17 cellular contexts compared by ENCODE assay signal in the genomic region with DNA sequence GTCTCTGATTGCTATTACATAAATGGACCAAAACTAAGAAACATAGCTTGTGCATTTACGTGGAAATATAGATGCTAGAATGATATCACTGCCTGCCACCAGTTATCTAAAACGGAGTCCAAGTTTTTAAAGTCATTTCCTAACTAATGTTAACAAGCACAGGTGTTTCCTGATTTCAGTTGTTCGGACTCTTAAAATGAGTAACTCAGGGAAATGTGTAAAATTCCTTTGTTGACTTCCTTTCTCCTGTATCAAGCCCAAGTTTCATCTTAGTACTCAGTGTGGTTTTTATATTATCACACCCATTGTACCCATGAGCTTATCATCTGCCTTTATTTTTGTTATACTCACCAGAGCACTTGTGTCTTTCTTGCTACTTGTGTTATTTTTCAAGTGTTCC. TPM values are rescaled to one million over a fixed set of nuclear protein-coding genes. Genes with fewer than 3 reads are reported as not detected.
DNase-seq lines count a peak whose midpoint lies in the region; ATAC-seq and TF ChIP-seq lines count a peak whose summit lies in the region.
"Had no signal": no experiment of that assay in that cellular context is flagged by ENCODE, and none has a peak within 500 bp of the region (broad histone marks: within the 10 kb centered on the region; RNA-seq: fewer than 3 reads in every experiment).

No MANE protein-coding gene starts in this region.

- H3K4me3 Mint-ChIP-seq in naive thymus-derived CD8-positive, alpha-beta T cell: no peak overlapping the region
- H3K4me3 Mint-ChIP-seq: CD4-positive, alpha-beta memory T cell; HFFc6 had no signal

- H3K9me3 ChIP-seq in left ventricle myocardium inferior (replicated peaks) (peaks cover 19% of the 10 kb centered on the region), right cardiac atrium (ENCODE audit: control insufficient read depth, low read length) (no peaks in the 10 kb centered on the region)

- H3K4me3 ChIP-seq in left ventricle myocardium inferior (no peak overlapping the region), right cardiac atrium (ENCODE audit: low read length) (no peak overlapping the region)
- H3K4me3 ChIP-seq: A549 had no signal

- H3K27me3 Mint-ChIP-seq in naive thymus-derived CD8-positive, alpha-beta T cell: no peaks in the 10 kb centered on the region
- H3K27me3 Mint-ChIP-seq: CD4-positive, alpha-beta memory T cell had no signal

- no peak for DNase-seq in left ventricle myocardium inferior
- DNase-seq in cardiac septum (ENCODE audit: low spot score): no peak
- DNase-seq in right cardiac atrium: no peak
- no peak for DNase-seq in activated T-cell treated with anti-CD3 and anti-CD28 coated beads for 4 hours
- DNase-seq in AG08395 (ENCODE audit: low spot score): no peak
- DNase-seq in naive thymus-derived CD8-positive, alpha-beta T cell: no peak
- DNase-seq in T1000 (lab: John Stamatoyannopoulos, UW): no peak
- DNase-seq: AML-193; CD4-positive, alpha-beta memory T cell; HFFc6; Karpas-422; NCI-H1930; NCI-H2171 treated with DMSO at 0.1 percent for 48 hours; NCI-H510A; NCI-H82 had no signal

- intact Hi-C loops in left ventricle myocardium inferior (cut with micrococcal nuclease): loop anchor here (10.0 kb wide), 1 partner anchor 147 kb away; no protein-coding TSS in a partner anchor
- intact Hi-C loops in cardiac septum (cut with DNase I): loop anchor here (5.0 kb wide), 1 partner anchor 49 kb away; no protein-coding TSS in a partner anchor
- intact Hi-C loops in right cardiac atrium (cut with DNase I): no loop called here

- peaks cover 21 to 55% (median 30%) of the 10 kb centered on the region in 3 donors for H3K36me3 Mint-ChIP-seq in naive thymus-derived CD8-positive, alpha-beta T cell

- H3K4me1 Mint-ChIP-seq in naive thymus-derived CD8-positive, alpha-beta T cell: peaks cover 8 to 18% (median 13%) of the 10 kb centered on the region in 4 donors

- H3K4me1 ChIP-seq in left ventricle myocardium inferior: peaks cover 9% of the 10 kb centered on the region
- H3K4me1 ChIP-seq in right cardiac atrium (ENCODE audit: control insufficient read depth, insufficient read depth, low read length): no peaks in the 10 kb centered on the region
- H3K4me1 ChIP-seq: A549 had no signal

- WGBS in right cardiac atrium: 28% methylated on average over 3 of the region's 3 CpGs

- H3K27me3 ChIP-seq in left ventricle myocardium inferior (ENCODE audit: low read depth) (no peaks in the 10 kb centered on the region), right cardiac atrium (ENCODE audit: control insufficient read depth, insufficient read depth) (no peaks in the 10 kb centered on the region)

- POLR2A ChIA-PET in naive thymus-derived CD8-positive, alpha-beta T cell (lab: Charles Lee): no interaction called here

- H3K9me3 Mint-ChIP-seq in naive thymus-derived CD8-positive, alpha-beta T cell: peaks cover 7 to 48% (median 20%) of the 10 kb centered on the region in 9 donors

- H3K27ac ChIP-seq in left ventricle myocardium inferior (replicated peaks) (peak overlapping the region; percentile 78), VCaP (peak overlapping the region; percentile 46), right cardiac atrium (ENCODE audit: low read length) (no peak overlapping the region)
- H3K27ac ChIP-seq: A549 had no signal

- no peaks in the 10 kb centered on the region for H3K36me3 ChIP-seq in left ventricle myocardium inferior

- no peak for TF ChIP-seq CTCF in left ventricle myocardium inferior (IDR thresholded peaks at IDR 0.05; ENCODE audit: borderline replicate concordance)
- TF ChIP-seq CTCF in VCaP (conservative IDR thresholded peaks at IDR 0.05): no peak

- peak overlapping the region in 1 of 10 donors; percentile 26 for H3K27ac Mint-ChIP-seq in naive thymus-derived CD8-positive, alpha-beta T cell
- H3K27ac Mint-ChIP-seq: HFFc6 had no signal

- ATAC-seq in right cardiac atrium: peak; percentile 72 to 90
- ATAC-seq in naive thymus-derived CD8-positive, alpha-beta T cell: no peak
- ATAC-seq: A549 had no signal

RNA-seq across cellular contexts. Expression of a gene that starts 13.2 kb away (rescaled TPM):
- 18.4 TPM for total RNA-seq in left ventricle myocardium inferior
- 17.0 TPM for total RNA-seq in cardiac septum
- total RNA-seq in right cardiac atrium: 10 to 100 TPM; 25.8 to 31.3 (median 28.2) TPM
- 11.9 TPM for polyA plus RNA-seq in right cardiac atrium
- 100 to 1,000 TPM; 284 to 306 TPM for total RNA-seq in naive thymus-derived CD8-positive, alpha-beta T cell
- 100 to 1,000 TPM; 184 to 264 (median 209) TPM for polyA plus RNA-seq in naive thymus-derived CD8-positive, alpha-beta T cell

RNA-seq across cellular contexts. Expression of a gene that starts 27.1 kb away (rescaled TPM):
- total RNA-seq in left ventricle myocardium inferior (0.22 TPM), cardiac septum (5.2 TPM), right cardiac atrium (1 to 10 TPM; 1.3 to 2.2 (median 1.7) TPM)
- 1.0 TPM for polyA plus RNA-seq in right cardiac atrium
- total RNA-seq in naive thymus-derived CD8-positive, alpha-beta T cell: 1 to 10 TPM; 3.5 to 4.1 TPM
- 1 to 10 TPM; 4.2 to 7.8 (median 6.4) TPM for polyA plus RNA-seq in naive thymus-derived CD8-positive, alpha-beta T cell
- total RNA-seq: HFFc6 had no signal

Comparison
In these comparisons a context has a peak if more than half of its experiments do, and no peak if none do; other contexts are left out.
1. intact Hi-C loops: an anchor here in left ventricle myocardium inferior (10.0 kb wide) and cardiac septum (5.0 kb wide); none called in right cardiac atrium.
2. ATAC-seq: peak in right cardiac atrium (2 of 2); none in naive thymus-derived CD8-positive, alpha-beta T cell (0 of 2).
3. RNA of a gene that starts 13.2 kb away (total RNA-seq): 284 to 306 TPM in naive thymus-derived CD8-positive, alpha-beta T cell; 25.8 to 31.3 TPM in right cardiac atrium, 18.4 TPM in left ventricle myocardium inferior (single experiment) and 17.0 TPM in cardiac septum (single experiment); every median in the first group is over 4 times any median in the second.